In genomic region chr17:37557482-37557881, GRCh38 we compare ENCODE assay signal across 10 cellular contexts.
"Had no signal": no experiment of that assay in that cellular context is flagged by ENCODE, and none has a peak within 500 bp of the region (broad histone marks: within the 10 kb centered on the region; RNA-seq: fewer than 3 reads in every experiment).

No MANE protein-coding gene starts in this region.

- H2AFZ ChIP-seq: GM23338 had no signal

- ATAC-seq: GM23338, K562 had no signal

- H3K27ac Mint-ChIP-seq: GM23338, H9, HFFc6 had no signal

- H3K4me3 Mint-ChIP-seq: GM23338, H9, HFFc6 had no signal

- H3K4me3 ChIP-seq: GM23338, K562 had no signal

- FAIRE-seq: H1, H54, K562 had no signal

- DNase-seq: H9, HCEC 1CT, HFFc6, IMR-90, KG1 had no signal

- H3K27ac ChIP-seq: HL-60 had no signal

- H3K4me2 ChIP-seq: GM23338 had no signal

- H3K9me3 Mint-ChIP-seq: GM23338, H9, HFFc6 had no signal
